ENCODE assay signal across 8 cellular contexts in the genomic region with DNA sequence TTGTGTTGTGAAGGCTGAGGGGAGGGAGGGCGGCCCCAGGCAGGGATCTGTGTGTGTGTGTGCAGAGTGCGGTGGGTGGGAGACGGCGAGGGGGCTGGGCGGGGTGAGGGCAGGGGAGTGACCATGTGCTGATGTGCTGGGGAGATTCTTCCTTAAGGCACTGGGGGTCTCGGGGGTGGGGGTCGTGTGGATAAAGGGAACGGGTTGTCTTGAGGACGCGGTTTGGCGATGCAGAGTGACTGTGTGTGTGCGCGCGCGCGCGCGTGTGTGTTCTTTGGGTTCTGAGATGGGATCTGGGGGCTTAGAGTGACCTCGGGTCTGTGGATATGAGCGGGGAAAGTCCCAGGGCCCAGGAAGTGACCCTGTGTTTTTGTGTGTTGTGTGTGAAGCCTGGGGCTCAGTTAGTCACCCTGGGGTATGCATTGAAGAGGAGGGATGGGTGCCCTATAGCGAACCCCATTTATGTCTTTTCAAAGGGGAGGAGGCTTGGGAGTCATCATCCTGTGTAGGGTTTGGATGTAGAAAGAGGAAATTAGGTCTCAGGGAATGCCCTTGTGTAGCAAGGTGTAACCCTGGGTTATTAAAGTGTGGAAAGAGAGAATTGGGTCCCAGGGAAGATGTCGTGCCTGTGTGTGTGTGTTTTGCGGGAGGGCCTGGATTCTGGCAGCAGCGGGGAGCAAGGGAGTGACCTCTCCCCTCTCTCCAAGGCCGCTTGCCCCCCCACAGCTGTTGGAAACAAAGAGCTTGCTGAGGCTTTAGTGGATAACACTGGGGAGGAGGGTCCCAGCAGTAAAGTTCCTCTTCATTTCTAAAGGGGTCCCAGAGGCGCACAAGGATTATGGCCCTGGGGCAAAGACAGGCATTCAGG. TPM values are rescaled to one million over a fixed set of nuclear protein-coding genes. Genes with fewer than 3 reads are reported as not detected.
DNase-seq lines count a peak whose midpoint lies in the region; ATAC-seq, FAIRE-seq and TF ChIP-seq lines count a peak whose summit lies in the region.

No MANE protein-coding gene starts in this region.

- H3K27me3 ChIP-seq in HUES6 (ENCODE audit: control insufficient read depth, insufficient read depth, low read length) (no peaks in the 10 kb centered on the region), bronchial epithelial cell (ENCODE audit: control insufficient read depth, insufficient read depth, low read length) (no peaks in the 10 kb centered on the region), small intestine (ENCODE audit: control insufficient read depth in 2 of 2, insufficient read depth in 2 of 2, low read length in 2 of 2) (peaks cover 0 to 6% of the 10 kb centered on the region in 2 donors)

- ATAC-seq in A549: no peak; a peak in 1 of 6 replicates

- H3K36me3 Mint-ChIP-seq in mesothelial cell of epicardium: peaks cover under 1% of the 10 kb centered on the region

- peak overlapping the region; percentile 87 for H3K4me2 ChIP-seq in A549

- H3K4me1 Mint-ChIP-seq in mesothelial cell of epicardium: peaks cover 14% of the 10 kb centered on the region

- TF ChIP-seq RAD21 in A549 (conservative IDR thresholded peaks at IDR 0.05 in 1 of 2, IDR thresholded peaks at IDR 0.05 in 1 of 2): no peak

- H3K27ac Mint-ChIP-seq in mesothelial cell of epicardium: peak overlapping the region; percentile 21

- no peak for TF ChIP-seq EP300 in A549 (IDR thresholded peaks at IDR 0.05)

- TF ChIP-seq POLR2A in A549 (IDR thresholded peaks at IDR 0.05; ENCODE audit: low read length): no peak

- H3K4me1 ChIP-seq in A549: no peaks in the 10 kb centered on the region
- peaks cover 20% of the 10 kb centered on the region for H3K4me1 ChIP-seq in HUES6 (ENCODE audit: control insufficient read depth, insufficient read depth, low read length)
- H3K4me1 ChIP-seq in small intestine (ENCODE audit: control insufficient read depth in 2 of 2, insufficient read depth in 1 of 2, low read depth in 1 of 2, low read length in 1 of 2): no peaks in the 10 kb centered on the region

- peak overlapping the region; percentile 74 for H3K4me3 Mint-ChIP-seq in mesothelial cell of epicardium

- WGBS in A549 (ENCODE audit: missing lambda C conversion rate): 88% methylated on average over 20 of the region's 26 CpGs
- 25 to 29% (median 26%) methylated on average over 25 to 26 of the region's 26 CpGs for WGBS in small intestine, 3 donors

- peaks cover under 1% of the 10 kb centered on the region for H3K9me3 Mint-ChIP-seq in mesothelial cell of epicardium

- H3K27ac ChIP-seq in A549 (peak overlapping the region; percentile 30 to 83; a peak in 4 of 6 replicates), HUES6 (ENCODE audit: low read depth, low read length) (no peak overlapping the region), small intestine (ENCODE audit: low read depth in 1 of 2, low read length in 1 of 2) (no peak overlapping the region)

- H3K27me3 Mint-ChIP-seq in mesothelial cell of epicardium (ENCODE audit: low read depth): no peaks in the 10 kb centered on the region

- CTCF ChIA-PET in A549 (lab: Yijun Ruan, JAX): interaction anchor here (1.2 kb wide), 1 partner anchor 8 kb away, joined by 4 read pairs; no protein-coding TSS in a partner anchor

- POLR2A ChIA-PET in A549 (lab: Yijun Ruan, JAX): no interaction called here

- DNase-seq in A549 (ENCODE audit: low read depth in 1 of 2, low spot score in 1 of 2) (no peak), bronchial epithelial cell (ENCODE audit: low read depth) (peak; percentile 23), mesothelial cell of epicardium (ENCODE audit: low spot score in 2 of 2, unreplicated experiment in 2 of 2) (peak in 1 of 2 experiments; percentile 20), islet precursor cell (no peak), small intestine (no peak), T1000 (lab: John Stamatoyannopoulos, UW) (no peak), MV-4-11 (lab: John Stamatoyannopoulos, UW) (no peak)

- no peaks in the 10 kb centered on the region for H3K9me3 ChIP-seq in A549
- H3K9me3 ChIP-seq in HUES6 (ENCODE audit: control insufficient read depth, insufficient read depth, low read depth, low read length): no peaks in the 10 kb centered on the region
- no peaks in the 10 kb centered on the region for H3K9me3 ChIP-seq in small intestine (ENCODE audit: control insufficient read depth, low read depth)

- H3K36me3 ChIP-seq in HUES6 (ENCODE audit: control insufficient read depth, insufficient read depth, low read length) (no peaks in the 10 kb centered on the region), bronchial epithelial cell (ENCODE audit: control insufficient read depth, insufficient read depth, low read length) (no peaks in the 10 kb centered on the region), small intestine (ENCODE audit: control insufficient read depth in 2 of 2, insufficient read depth in 2 of 2, low read length in 2 of 2) (no peaks in the 10 kb centered on the region)

- no peak for FAIRE-seq in A549 (lab: Jason Lieb, UNC)
- FAIRE-seq in bronchial epithelial cell (lab: Jason Lieb, UNC): no peak
- no peak for FAIRE-seq in small intestine (lab: Jason Lieb, UNC)

- H3K4me3 ChIP-seq in A549: peak overlapping the region; percentile 67
- H3K4me3 ChIP-seq in HUES6 (ENCODE audit: low read depth, low read length): peak overlapping the region; percentile 95
- H3K4me3 ChIP-seq in bronchial epithelial cell (ENCODE audit: low read depth, low read length): peak overlapping the region; percentile 49
- H3K4me3 ChIP-seq in small intestine (ENCODE audit: low read depth in 1 of 2, low read length in 2 of 2): peak overlapping the region in 1 of 2 donors; percentile 60

- H3K9ac ChIP-seq in HUES6 (ENCODE audit: low read length): peak overlapping the region; percentile 86

- TF ChIP-seq CTCF in A549 (IDR thresholded peaks at IDR 0.05) (no peak), bronchial epithelial cell (IDR thresholded peaks at IDR 0.05; ENCODE audit: insufficient read depth, low read length, severe bottlenecking) (no peak), mesothelial cell of epicardium (IDR thresholded peaks at IDR 0.05; ENCODE audit: unreplicated experiment) (no peak)

TF ChIP-seq in A549, 52 proteins besides CTCF, POLR2A, EP300 and RAD21:
- TF ChIP-seq EHMT2 (IDR thresholded peaks at IDR 0.05; ENCODE audit: low read depth) (no peak), RNF2 (IDR thresholded peaks at IDR 0.05; ENCODE audit: borderline replicate concordance, low read depth) (no peak), SREBF2 (IDR thresholded peaks at IDR 0.05) (no peak), ZSCAN20 (CRISPR knock-in tag; IDR thresholded peaks at IDR 0.05) (no peak), GATA3 (IDR thresholded peaks at IDR 0.05; ENCODE audit: borderline replicate concordance) (no peak), RFX5 (IDR thresholded peaks at IDR 0.05) (no peak), EHF (CRISPR knock-in tag; IDR thresholded peaks at IDR 0.05) (no peak), FOSB (CRISPR knock-in tag; IDR thresholded peaks at IDR 0.05) (no peak), NPAS2 (CRISPR knock-in tag; IDR thresholded peaks at IDR 0.05; ENCODE audit: borderline replicate concordance) (no peak), HDAC2 (IDR thresholded peaks at IDR 0.05) (no peak), RARB (CRISPR knock-in tag; IDR thresholded peaks at IDR 0.05) (no peak)
- TF ChIP-seq, protein P1, sequence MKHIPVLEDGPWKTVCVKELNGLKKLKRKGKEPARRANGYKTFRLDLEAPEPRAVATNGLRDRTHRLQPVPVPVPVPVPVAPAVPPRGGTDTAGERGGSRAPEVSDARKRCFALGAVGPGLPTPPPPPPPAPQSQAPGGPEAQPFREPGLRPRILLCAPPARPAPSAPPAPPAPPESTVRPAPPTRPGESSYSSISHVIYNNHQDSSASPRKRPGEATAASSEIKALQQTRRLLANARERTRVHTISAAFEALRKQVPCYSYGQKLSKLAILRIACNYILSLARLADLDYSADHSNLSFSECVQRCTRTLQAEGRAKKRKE (CRISPR knock-in tag; IDR thresholded peaks at IDR 0.05; ENCODE audit: low read depth): no peak
- TF ChIP-seq, protein P2, sequence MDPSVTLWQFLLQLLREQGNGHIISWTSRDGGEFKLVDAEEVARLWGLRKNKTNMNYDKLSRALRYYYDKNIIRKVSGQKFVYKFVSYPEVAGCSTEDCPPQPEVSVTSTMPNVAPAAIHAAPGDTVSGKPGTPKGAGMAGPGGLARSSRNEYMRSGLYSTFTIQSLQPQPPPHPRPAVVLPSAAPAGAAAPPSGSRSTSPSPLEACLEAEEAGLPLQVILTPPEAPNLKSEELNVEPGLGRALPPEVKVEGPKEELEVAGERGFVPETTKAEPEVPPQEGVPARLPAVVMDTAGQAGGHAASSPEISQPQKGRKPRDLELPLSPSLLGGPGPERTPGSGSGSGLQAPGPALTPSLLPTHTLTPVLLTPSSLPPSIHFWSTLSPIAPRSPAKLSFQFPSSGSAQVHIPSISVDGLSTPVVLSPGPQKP (IDR thresholded peaks at IDR 0.05; ENCODE audit: low read depth, low read length): no peak

RNA-seq across cellular contexts. Expression of a gene that starts 1.4 kb away (rescaled TPM):
- polyA plus RNA-seq in A549 (2011; rRNA removed): 0.09 and 0.31 TPM in 2 replicates
- polyA plus RNA-seq in A549 (2012; cell fraction: cytosol; rRNA removed): 0.48 and 0.88 TPM in 2 replicates
- polyA plus RNA-seq in A549 (2012; cell fraction: nucleus; rRNA removed): 0.26 and 0.32 TPM in 2 replicates
- polyA plus RNA-seq in A549 (2017; fragmentation: RNase III; extraction: RNeasy Plus Mini Kit Qiagen cat#74134 plus additional on column Dnase treatment): 0.37 to 0.65 TPM (median 0.61 TPM) in 3 replicates
- 0.10 and 0.21 TPM in 2 replicates for polyA minus RNA-seq in A549 (2011; rRNA and poly(A)+ RNA removed)
- 0.13 and 0.26 TPM in 2 replicates for total RNA-seq in bronchial epithelial cell
- total RNA-seq in mesothelial cell of epicardium: 19.6 to 25.5 TPM (median 24.3 TPM) in 3 replicates
- under 1 TPM in 1 of 3 donors, not detected in 2; 0.30 TPM for polyA plus RNA-seq in small intestine

RNA-seq across cellular contexts. Expression of a gene that starts 47.4 kb away (rescaled TPM):
- polyA plus RNA-seq in A549 (2011; rRNA removed): 48.3 and 66.7 TPM in 2 replicates
- 46.7 and 47.7 TPM in 2 replicates for polyA plus RNA-seq in A549 (2012; cell fraction: cytosol; rRNA removed)
- 20.2 and 27.2 TPM in 2 replicates for polyA plus RNA-seq in A549 (2012; cell fraction: nucleus; rRNA removed)
- polyA plus RNA-seq in A549 (2017; fragmentation: RNase III; extraction: RNeasy Plus Mini Kit Qiagen cat#74134 plus additional on column Dnase treatment): 43.5 to 50.1 TPM (median 43.8 TPM) in 3 replicates
- 28.4 and 32.2 TPM in 2 replicates for polyA minus RNA-seq in A549 (2011; rRNA and poly(A)+ RNA removed)
- total RNA-seq in bronchial epithelial cell: 37.1 and 38.7 TPM in 2 replicates
- total RNA-seq in mesothelial cell of epicardium: 34.7 to 36.6 TPM (median 35.4 TPM) in 3 replicates
- 10 to 100 TPM in 1 of 3 donors, 1 to 10 TPM in 2; 6.5 to 10.6 (median 6.9) TPM for polyA plus RNA-seq in small intestine

Comparison
In these comparisons a context has a peak if more than half of its experiments do, and no peak if none do; other contexts are left out.
1. H3K27ac ChIP-seq: peak in A549 (2 of 2); none in HUES6 (single experiment) and small intestine (0 of 2).
2. RNA of a gene that starts 1.4 kb away (total RNA-seq): 19.6 to 25.5 TPM in mesothelial cell of epicardium; 0.13 to 0.26 TPM in bronchial epithelial cell; every median in the first group is over 10 times any median in the second.